8 cellular contexts compared by ENCODE assay signal in genomic region chr14:94770251-94770749, GRCh38.
DNase-seq lines count a peak whose midpoint lies in the region; ATAC-seq lines count a peak whose summit lies in the region.

No MANE protein-coding gene starts in this region.

- no peak overlapping the region for H3K27ac Mint-ChIP-seq in activated naive CD8-positive, alpha-beta T cell treated with anti-CD3 and anti-CD28 coated beads, Interleukin-2, amount 50 U/mL, for 24 hours
- peak overlapping the region; percentile 65 for H3K27ac Mint-ChIP-seq in stimulated activated naive B cell treated with anti-CD40 and anti-IgM and Interleukin-4, amounts not matched to agents 10 μg/mL and 1 μg/mL and 100 μg/mL, for 72 hours

- H3K27me3 Mint-ChIP-seq in activated naive CD8-positive, alpha-beta T cell treated with anti-CD3 and anti-CD28 coated beads, Interleukin-2, amount 50 U/mL, for 24 hours: peaks cover 85% of the 10 kb centered on the region
- peaks cover 77 to 86% of the 10 kb centered on the region in 2 donors for H3K27me3 Mint-ChIP-seq in stimulated activated naive B cell treated with anti-CD40 and anti-IgM and Interleukin-4, amounts not matched to agents 10 μg/mL and 1 μg/mL and 100 μg/mL, for 72 hours

- peaks cover 1% of the 10 kb centered on the region for H3K36me3 Mint-ChIP-seq in activated naive CD8-positive, alpha-beta T cell treated with anti-CD3 and anti-CD28 coated beads, Interleukin-2, amount 50 U/mL, for 24 hours (ENCODE audit: low read depth)
- peaks cover 3% of the 10 kb centered on the region in 2 donors for H3K36me3 Mint-ChIP-seq in stimulated activated naive B cell treated with anti-CD40 and anti-IgM and Interleukin-4, amounts not matched to agents 10 μg/mL and 1 μg/mL and 100 μg/mL, for 72 hours

- H3K9me3 Mint-ChIP-seq in activated naive CD8-positive, alpha-beta T cell treated with anti-CD3 and anti-CD28 coated beads, Interleukin-2, amount 50 U/mL, for 24 hours: no peaks in the 10 kb centered on the region
- peaks cover 0 to 2% of the 10 kb centered on the region in 2 donors for H3K9me3 Mint-ChIP-seq in stimulated activated naive B cell treated with anti-CD40 and anti-IgM and Interleukin-4, amounts not matched to agents 10 μg/mL and 1 μg/mL and 100 μg/mL, for 72 hours

- ATAC-seq in activated naive CD8-positive, alpha-beta T cell treated with anti-CD3 and anti-CD28 coated beads, Interleukin-2, amount 50 U/mL, for 24 hours: no peak
- no peak for ATAC-seq in stimulated activated naive B cell treated with anti-CD40 and anti-IgM and Interleukin-4, amounts not matched to agents 10 μg/mL and 1 μg/mL and 100 μg/mL, for 72 hours (replicated peaks)
- ATAC-seq in GM18873 (IDR thresholded peaks at IDR 0.05; ENCODE audit: low FRiP score, unreplicated experiment): no peak

- peaks cover 17% of the 10 kb centered on the region for H3K4me1 Mint-ChIP-seq in activated naive CD8-positive, alpha-beta T cell treated with anti-CD3 and anti-CD28 coated beads, Interleukin-2, amount 50 U/mL, for 24 hours
- peaks cover 20 to 45% of the 10 kb centered on the region in 2 donors for H3K4me1 Mint-ChIP-seq in stimulated activated naive B cell treated with anti-CD40 and anti-IgM and Interleukin-4, amounts not matched to agents 10 μg/mL and 1 μg/mL and 100 μg/mL, for 72 hours

- peak overlapping the region; percentile 26 for H3K4me3 Mint-ChIP-seq in activated naive CD8-positive, alpha-beta T cell treated with anti-CD3 and anti-CD28 coated beads, Interleukin-2, amount 50 U/mL, for 24 hours
- peak overlapping the region; percentile 55 to 86 for H3K4me3 Mint-ChIP-seq in stimulated activated naive B cell treated with anti-CD40 and anti-IgM and Interleukin-4, amounts not matched to agents 10 μg/mL and 1 μg/mL and 100 μg/mL, for 72 hours

- DNase-seq in SIG-M5 treated with dmso at 0.1 percent for 504 hours (lab: John Stamatoyannopoulos, UW; ENCODE audit: unreplicated experiment) (peak; percentile 52), SIG-M5 (lab: John Stamatoyannopoulos, UW) (no peak), iPS-NIHi11 (ENCODE audit: low spot score) (peak; percentile 32), NAMALWA (ENCODE audit: low spot score) (no peak), NCI-H146 treated with DMSO at 0.1 percent for 48 hours (lab: John Stamatoyannopoulos, UW; ENCODE audit: unreplicated experiment) (no peak)
- no peak for DNase-seq in activated naive CD8-positive, alpha-beta T cell treated with anti-CD3 and anti-CD28 coated beads, Interleukin-2, amount 50 U/mL, for 24 hours
- no peak for DNase-seq in stimulated activated naive B cell treated with anti-CD40 and anti-IgM and Interleukin-4, amounts not matched to agents 10 μg/mL and 1 μg/mL and 100 μg/mL, for 72 hours

Comparison
In these comparisons a context has a peak if more than half of its experiments do, and no peak if none do; other contexts are left out.
1. DNase-seq: peak in SIG-M5 treated with dmso at 0.1 percent for 504 hours (single experiment) and iPS-NIHi11 (single experiment); none in SIG-M5 (single experiment), activated naive CD8-positive, alpha-beta T cell treated with anti-CD3 and anti-CD28 coated beads, Interleukin-2, amount 50 U/mL, for 24 hours (single experiment), stimulated activated naive B cell treated with anti-CD40 and anti-IgM and Interleukin-4, amounts not matched to agents 10 μg/mL and 1 μg/mL and 100 μg/mL, for 72 hours (single experiment), NAMALWA (single experiment) and NCI-H146 treated with DMSO at 0.1 percent for 48 hours (single experiment).